In genomic region chr4:2008671-2008920, GRCh38 we compare ENCODE assay signal across 9 cellular contexts. TPM values are rescaled to one million over a fixed set of nuclear protein-coding genes. Genes with fewer than 3 reads are reported as not detected.
A peak's percentile ranks its signal among the peaks of the same experiment; 100 is the strongest.
DNase-seq lines count a peak whose midpoint lies in the region; ATAC-seq and TF ChIP-seq lines count a peak whose summit lies in the region.
"Had no signal": no experiment of that assay in that cellular context is flagged by ENCODE, and none has a peak within 500 bp of the region (broad histone marks: within the 10 kb centered on the region; RNA-seq: fewer than 3 reads in every experiment).

No MANE protein-coding gene starts in this region.

- peak overlapping the region; percentile 89 for H3K4me3 Mint-ChIP-seq in activated CD4-positive, alpha-beta T cell treated with anti-CD3 and anti-CD28 coated beads, Interleukin-2, amount 10 ng/mL, durations not matched to agents 7 days and 5 days
- peak overlapping the region; percentile 96 for H3K4me3 Mint-ChIP-seq in type B pancreatic cell

- no peaks in the 10 kb centered on the region for H3K9me3 ChIP-seq in body of pancreas
- no peaks in the 10 kb centered on the region for H3K9me3 ChIP-seq in right lobe of liver

- intact Hi-C loops in body of pancreas (cut with DNase I), result no loop called here
- intact Hi-C loops in right lobe of liver (cut with DNase I), result no loop called here

- CTCF ChIA-PET in activated CD4-positive, alpha-beta T cell treated with anti-CD3 and anti-CD28 coated beads, Interleukin-2, amount 10 ng/mL, durations not matched to agents 7 days and 5 days (lab: Charles Lee), result interaction anchor here (0.6 to 2.6 kb wide), 2 partner anchors 10 to 540 kb away, joined by 3 to 6 read pairs; no protein-coding TSS in a partner anchor

- H3K4me1 ChIP-seq in body of pancreas, result peaks cover 21% of the 10 kb centered on the region
- peaks cover 0 to 14% (median 2%) of the 10 kb centered on the region in 4 donors for H3K4me1 ChIP-seq in right lobe of liver

- TF ChIP-seq CTCF in body of pancreas (IDR thresholded peaks at IDR 0.05), result no peak
- no peak for TF ChIP-seq CTCF in right lobe of liver (IDR thresholded peaks at IDR 0.05)
- no peak for TF ChIP-seq CTCF in type B pancreatic cell (conservative IDR thresholded peaks at IDR 0.05)

- POLR2A ChIA-PET in activated CD4-positive, alpha-beta T cell treated with anti-CD3 and anti-CD28 coated beads, Interleukin-2, amount 10 ng/mL, durations not matched to agents 7 days and 5 days (lab: Charles Lee), result no interaction called here

- peaks cover 0 to under 1% of the 10 kb centered on the region in 2 donors for H3K36me3 ChIP-seq in body of pancreas (replicated peaks in 1 of 2; ENCODE audit: insufficient read depth in 1 of 2, low read depth in 2 of 2)
- peaks cover 0 to under 1% (median 0%) of the 10 kb centered on the region in 4 donors for H3K36me3 ChIP-seq in right lobe of liver

- peaks cover 2% of the 10 kb centered on the region for H3K27me3 Mint-ChIP-seq in activated CD4-positive, alpha-beta T cell treated with anti-CD3 and anti-CD28 coated beads, Interleukin-2, amount 10 ng/mL, durations not matched to agents 7 days and 5 days
- H3K27me3 Mint-ChIP-seq in type B pancreatic cell, result peaks cover 3% of the 10 kb centered on the region

- TF ChIP-seq POLR2A in body of pancreas (IDR thresholded peaks at IDR 0.05) (no peak), right lobe of liver (IDR thresholded peaks at IDR 0.05) (no peak)

- no peak for DNase-seq in activated CD4-positive, alpha-beta T cell treated with anti-CD3 and anti-CD28 coated beads, Interleukin-2, amount 10 ng/mL, durations not matched to agents 7 days and 5 days
- no peak for DNase-seq in activated CD4-positive, alpha-beta T cell treated with anti-CD3 and anti-CD28 coated beads, Interleukin-2, amount 50 U/mL, for 4 hours
- DNase-seq in body of pancreas (no peak), right lobe of liver (no peak), type B pancreatic cell (ENCODE audit: extremely low spot score, unreplicated experiment) (no peak), DMS153 (lab: John Stamatoyannopoulos, UW) (no peak), NCI-H510A treated with DMSO at 0.1 percent for 48 hours (lab: John Stamatoyannopoulos, UW) (no peak)

- peaks cover 21% of the 10 kb centered on the region for H3K36me3 Mint-ChIP-seq in activated CD4-positive, alpha-beta T cell treated with anti-CD3 and anti-CD28 coated beads, Interleukin-2, amount 10 ng/mL, durations not matched to agents 7 days and 5 days (ENCODE audit: low read depth)
- H3K36me3 Mint-ChIP-seq in type B pancreatic cell, result peaks cover 8% of the 10 kb centered on the region

- H3K4me3 ChIP-seq in body of pancreas (peak overlapping the region; percentile 67 to 77), right lobe of liver (peak overlapping the region; percentile 78 to 92 (median 88))

- H3K27ac Mint-ChIP-seq in activated CD4-positive, alpha-beta T cell treated with anti-CD3 and anti-CD28 coated beads, Interleukin-2, amount 10 ng/mL, durations not matched to agents 7 days and 5 days, result peak overlapping the region; percentile 93
- H3K27ac Mint-ChIP-seq in type B pancreatic cell, result peak overlapping the region; percentile 89

- no peak for ATAC-seq in body of pancreas
- ATAC-seq in right lobe of liver, result peak in 3 of 4 donors; percentile 4 to 28 (median 13)
- ATAC-seq in GM18909 (IDR thresholded peaks at IDR 0.05; ENCODE audit: poor library complexity, unreplicated experiment), result no peak

- H3K4me1 Mint-ChIP-seq in activated CD4-positive, alpha-beta T cell treated with anti-CD3 and anti-CD28 coated beads, Interleukin-2, amount 10 ng/mL, durations not matched to agents 7 days and 5 days, result peaks cover 31% of the 10 kb centered on the region
- peaks cover 17% of the 10 kb centered on the region for H3K4me1 Mint-ChIP-seq in type B pancreatic cell (ENCODE audit: unreplicated experiment)

- WGBS in body of pancreas, 2 donors, result 1 to 2% methylated on average over 14 to 22 of the region's 27 CpGs
- WGBS in right lobe of liver (ENCODE audit: insufficient coverage, low coverage, low lambda C conversion rate, missing lambda C conversion rate), result 0% methylated on average over 3 of the region's 27 CpGs

- H3K9me3 Mint-ChIP-seq in activated CD4-positive, alpha-beta T cell treated with anti-CD3 and anti-CD28 coated beads, Interleukin-2, amount 10 ng/mL, durations not matched to agents 7 days and 5 days, result no peaks in the 10 kb centered on the region
- H3K9me3 Mint-ChIP-seq in type B pancreatic cell, result no peaks in the 10 kb centered on the region

- no peaks in the 10 kb centered on the region for H3K27me3 ChIP-seq in body of pancreas
- no peaks in the 10 kb centered on the region for H3K27me3 ChIP-seq in right lobe of liver

- peak overlapping the region; percentile 94 to 99 (median 98) for H3K27ac ChIP-seq in body of pancreas
- H3K27ac ChIP-seq in right lobe of liver, result peak overlapping the region; percentile 91 to 99 (median 99)

RNA-seq across cellular contexts. Expression of gene NELFA, which starts 0.2 kb away (rescaled TPM):
- total RNA-seq in activated CD4-positive, alpha-beta T cell treated with anti-CD3 and anti-CD28 coated beads, Interleukin-2, amount 10 ng/mL, durations not matched to agents 7 days and 5 days, result 10 to 100 TPM; 34.7 to 36.2 TPM
- total RNA-seq in body of pancreas (10 to 100 TPM; 19.7 to 74.5 TPM), right lobe of liver (10 to 100 TPM in 2 of 6 experiments, 1 to 10 TPM in 4; 6.6 to 14.7 (median 8.7) TPM), type B pancreatic cell (ENCODE audit: low replicate concordance) (42.2 and 44.8 TPM in 2 replicates)

RNA-seq across cellular contexts. Expression of gene NAT8L, which starts 50.5 kb away (rescaled TPM):
- total RNA-seq in activated CD4-positive, alpha-beta T cell treated with anti-CD3 and anti-CD28 coated beads, Interleukin-2, amount 10 ng/mL, durations not matched to agents 7 days and 5 days, result under 1 TPM in 1 of 2 experiments, not detected in 1; 0.07 TPM
- total RNA-seq in body of pancreas (10 to 100 TPM in 1 of 2 donors, 1 to 10 TPM in 1; 3.6 to 18.8 TPM), right lobe of liver (under 1 TPM in 2 of 6 experiments, not detected in 4; 0.02 to 0.05 TPM), type B pancreatic cell (ENCODE audit: low replicate concordance) (9.6 and 14.9 TPM in 2 replicates)
- total RNA-seq: RPMI7951 had no signal

Comparison
In these comparisons a context has a peak if more than half of its experiments do, and no peak if none do; other contexts are left out.
1. ATAC-seq: peak in right lobe of liver (3 of 4); none in body of pancreas (single experiment) and GM18909 (single experiment).